In genomic region chr5:120055858-120056257, GRCh38 we compare ENCODE assay signal across 11 cellular contexts.
A peak's percentile ranks its signal among the peaks of the same experiment; 100 is the strongest.
DNase-seq lines count a peak whose midpoint lies in the region; ATAC-seq, FAIRE-seq and TF ChIP-seq lines count a peak whose summit lies in the region.
"Had no signal": no experiment of that assay in that cellular context is flagged by ENCODE, and none has a peak within 500 bp of the region (broad histone marks: within the 10 kb centered on the region; RNA-seq: fewer than 3 reads in every experiment).

No MANE protein-coding gene starts in this region.

- TF ChIP-seq RAD21 in neural cell (conservative IDR thresholded peaks at IDR 0.05): peak; percentile 58

- H3K4me3 ChIP-seq in neural cell (ENCODE audit: low read length): no peak overlapping the region
- H3K4me3 ChIP-seq: neural progenitor cell had no signal

- peak; percentile 37 for TF ChIP-seq CTCF in neural cell (IDR thresholded peaks at IDR 0.05; ENCODE audit: poor library complexity, severe bottlenecking)

- no peaks in the 10 kb centered on the region for H3K9me2 ChIP-seq in neural cell (ENCODE audit: insufficient read depth, low read length)

- no peaks in the 10 kb centered on the region for H3K9me3 ChIP-seq in neural cell (ENCODE audit: low read length)

- H2AFZ ChIP-seq in neural cell (ENCODE audit: low read depth, low read length): no peak overlapping the region
- H2AFZ ChIP-seq: neural progenitor cell had no signal

- H3K79me2 ChIP-seq in neural cell (replicated peaks; ENCODE audit: insufficient read depth, low read length): no peaks in the 10 kb centered on the region

- H3F3A ChIP-seq in neural cell (ENCODE audit: insufficient read depth, low read length, poor library complexity, severe bottlenecking): no peaks in the 10 kb centered on the region

- no peaks in the 10 kb centered on the region for H3K36me3 ChIP-seq in neural cell (ENCODE audit: insufficient read depth, low read length)
- H3K36me3 ChIP-seq: neural progenitor cell had no signal

- FAIRE-seq in GM19239 (lab: Jason Lieb, UNC): no peak

- no peak overlapping the region for H3K27ac ChIP-seq in neural cell (ENCODE audit: low read length)
- H3K27ac ChIP-seq: neural progenitor cell had no signal

- H3K9ac ChIP-seq in neural cell (ENCODE audit: low read length): no peak overlapping the region
- H3K9ac ChIP-seq: neural progenitor cell had no signal

- ATAC-seq in HG03354 (IDR thresholded peaks at IDR 0.05; ENCODE audit: poor library complexity, severe bottlenecking, unreplicated experiment) (no peak), HG02973 (IDR thresholded peaks at IDR 0.05; ENCODE audit: unreplicated experiment) (no peak)
- ATAC-seq: stimulated activated effector memory CD8-positive, alpha-beta T cell treated with anti-CD3 and anti-CD28 coated beads, Interleukin-12 subunit alpha, Interleukin-12 subunit beta, amount 100 ng/mL, for 72 hours had no signal

- no peaks in the 10 kb centered on the region for H3K27me3 ChIP-seq in neural cell (ENCODE audit: insufficient read depth, low read depth, low read length)
- H3K27me3 ChIP-seq: neural progenitor cell had no signal

- H4K20me1 ChIP-seq in neural cell (ENCODE audit: insufficient read depth): no peaks in the 10 kb centered on the region

- H3K4me2 ChIP-seq in neural cell (ENCODE audit: low read length): no peak overlapping the region
- H3K4me2 ChIP-seq: neural progenitor cell had no signal

- no peak for TF ChIP-seq EP300 in neural cell (conservative IDR thresholded peaks at IDR 0.05; ENCODE audit: poor library complexity, severe bottlenecking)

- DNase-seq in EH (ENCODE audit: low read depth) (peak; percentile 73), NAMALWA (ENCODE audit: low spot score) (peak; percentile 25), cerebellum (ENCODE audit: low spot score) (peak; percentile 1), NCI-H2029 treated with DMSO at 0.1 percent for 48 hours (lab: John Stamatoyannopoulos, UW) (no peak), GM19239 (ENCODE audit: insufficient read length, low spot score) (no peak)
- DNase-seq: activated B cell treated with CpG ODN at 0.5 μM for 24 hours had no signal

TF ChIP-seq in neural cell, 6 proteins besides CTCF, POLR2A, EP300 and RAD21:
- peak; percentile 52 for TF ChIP-seq SMC3 (conservative IDR thresholded peaks at IDR 0.05; ENCODE audit: poor library complexity)
- TF ChIP-seq REST (IDR thresholded peaks at IDR 0.05; ENCODE audit: borderline replicate concordance): no peak
TF ChIP-seq in neural cell: peak in this region for 1.

Comparison
In these comparisons a context has a peak if more than half of its experiments do, and no peak if none do; other contexts are left out.
1. DNase-seq: peak in EH (single experiment), NAMALWA (single experiment) and cerebellum (single experiment); none in NCI-H2029 treated with DMSO at 0.1 percent for 48 hours (single experiment) and GM19239 (single experiment).